Comparison of ENCODE assay signal across 8 cellular contexts in the genomic region with DNA sequence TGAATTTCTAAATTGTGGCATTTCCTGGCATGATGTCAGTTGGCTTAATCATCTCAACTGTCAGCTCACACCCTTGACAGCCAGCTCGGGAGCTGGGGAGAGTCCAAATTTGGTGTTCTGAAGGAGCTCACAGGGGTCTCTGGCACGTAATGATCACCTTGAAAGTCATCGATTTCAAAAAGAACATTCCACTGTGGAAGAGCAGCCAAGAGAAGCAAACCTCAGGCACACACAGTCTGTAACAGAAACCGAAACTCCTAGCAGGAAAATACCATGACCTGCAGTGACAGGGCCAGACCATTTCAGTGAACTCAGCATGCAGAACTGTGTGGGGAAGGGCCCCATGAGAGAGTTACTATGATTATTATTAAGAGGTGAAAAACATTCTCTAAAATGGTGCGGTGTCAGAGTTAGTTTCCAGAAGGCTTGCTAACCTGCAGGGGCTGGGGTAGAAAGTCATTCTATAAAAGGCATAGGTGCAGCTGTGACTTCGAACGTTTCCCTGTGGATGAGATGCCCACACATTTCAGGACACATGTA. TPM values are rescaled to one million over a fixed set of nuclear protein-coding genes. Genes with fewer than 3 reads are reported as not detected.
DNase-seq lines count a peak whose midpoint lies in the region; ATAC-seq and TF ChIP-seq lines count a peak whose summit lies in the region.

No MANE protein-coding gene starts in this region.

- H3K4me3 ChIP-seq in fibroblast of villous mesenchyme (ENCODE audit: low read depth, low read length) (peak overlapping the region; percentile 19), gastrocnemius medialis (peak overlapping the region in 3 of 4 donors; percentile 17 to 26 (median 18))

- in situ Hi-C loops in Caki2 (cut with HindIII; ENCODE audit: low pct_unique_long_range_greater_than_20kb, low sequenced_read_pairs), result no loop called here
- in situ Hi-C loops in gastrocnemius medialis (cut with MboI; ENCODE audit: low sequenced_read_pairs in 4 of 4), result loop anchor here in 1 of 4 donors (25.0 kb wide), 1 partner anchor 851 kb away; no protein-coding TSS in a partner anchor

- peak overlapping the region; percentile 85 to 96 (median 90) for H3K27ac ChIP-seq in gastrocnemius medialis

- intact Hi-C loops in gastrocnemius medialis (cut with DNase I; ENCODE audit: low total_unique reads), result loop anchor here (5.0 kb wide), 1 partner anchor 76 kb away; no protein-coding TSS in a partner anchor

- H3K27me3 ChIP-seq in gastrocnemius medialis, result no peaks in the 10 kb centered on the region

- H3K4me1 ChIP-seq in gastrocnemius medialis, result peaks cover 45% of the 10 kb centered on the region in 2 donors

- TF ChIP-seq POLR2A in gastrocnemius medialis (IDR thresholded peaks at IDR 0.05), result peak in 1 of 2 donors; percentile 42

- DNase-seq in Caki2 (ENCODE audit: low read depth) (peak; percentile 47), HT-29 (ENCODE audit: low spot score) (peak; percentile 68), activated T-cell treated with anti-CD3 and anti-CD28 coated beads for 48 hours (ENCODE audit: low read depth) (peak; percentile 52), fibroblast of villous mesenchyme (ENCODE audit: low read depth) (peak; percentile 80), gastrocnemius medialis (peak in 1 of 2 donors; percentile 61), nucleus accumbens (lab: John Stamatoyannopoulos, UW) (no peak), ureter (ENCODE audit: low spot score) (no peak)

- TF ChIP-seq CTCF in fibroblast of villous mesenchyme (IDR thresholded peaks at IDR 0.05; ENCODE audit: insufficient read depth, low read depth, low read length) (no peak), gastrocnemius medialis (IDR thresholded peaks at IDR 0.05 in 4 of 5, conservative IDR thresholded peaks at IDR 0.05 in 1 of 5) (no peak)

- H3K36me3 ChIP-seq in gastrocnemius medialis, result no peaks in the 10 kb centered on the region

- H3K9me3 ChIP-seq in gastrocnemius medialis, result no peaks in the 10 kb centered on the region

- ATAC-seq in GM21390 (IDR thresholded peaks at IDR 0.05; ENCODE audit: unreplicated experiment), result peak; percentile 76
- ATAC-seq in gastrocnemius medialis, result peak; percentile 33 to 58

RNA-seq across cellular contexts. Expression of a gene that starts 26.4 kb away (rescaled TPM):
- 36.8 and 40.2 TPM in 2 replicates for total RNA-seq in Caki2 (2014; rRNA removed; shearing (Covaris generic); ENCODE audit: low replicate concordance)
- 155 and 182 TPM in 2 replicates for total RNA-seq in HT-29 (2014; rRNA removed; shearing (Covaris generic))
- total RNA-seq in fibroblast of villous mesenchyme (37.6 and 51.5 TPM in 2 replicates), gastrocnemius medialis (10 to 100 TPM; 23.3 to 84.7 (median 49.8) TPM), ureter (171 TPM)

Comparison
In these comparisons a context has a peak if more than half of its experiments do, and no peak if none do; other contexts are left out.
1. DNase-seq: peak in Caki2 (single experiment), HT-29 (single experiment), activated T-cell treated with anti-CD3 and anti-CD28 coated beads for 48 hours (single experiment) and fibroblast of villous mesenchyme (single experiment); none in nucleus accumbens (0 of 56) and ureter (single experiment).